38 cellular contexts compared by ENCODE assay signal in the genomic region with DNA sequence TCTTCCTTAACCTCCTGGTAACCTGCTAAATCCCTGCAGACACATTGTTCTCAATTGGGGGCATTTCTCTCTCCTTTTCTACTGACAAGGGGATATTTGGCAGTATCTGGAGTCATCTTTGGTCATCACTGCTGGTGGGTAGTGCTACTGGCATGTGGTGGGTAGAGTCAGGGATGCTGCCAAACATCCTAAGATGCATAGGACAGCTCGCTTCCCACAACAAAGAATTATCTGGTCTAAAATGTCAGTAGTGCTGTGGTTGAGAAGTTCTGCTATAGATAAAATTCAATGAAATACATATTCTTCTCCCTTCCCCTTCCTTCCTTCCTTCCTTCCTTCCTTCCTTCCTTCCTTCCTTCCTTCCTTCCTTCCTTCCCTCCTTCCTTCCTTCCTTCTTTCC.
"Had no signal": no experiment of that assay in that cellular context is flagged by ENCODE, and none has a peak within 500 bp of the region (broad histone marks: within the 10 kb centered on the region; RNA-seq: fewer than 3 reads in every experiment).

No MANE protein-coding gene starts in this region.

- H3K9me3 ChIP-seq: adrenal gland, ascending aorta, body of pancreas, breast epithelium had no signal

- H3K27ac Mint-ChIP-seq: activated naive CD4-positive, alpha-beta T cell treated with anti-CD3 and anti-CD28 coated beads for 36 hours; activated naive CD4-positive, alpha-beta T cell treated with anti-CD3 and anti-CD28 coated beads, Interleukin-2, amount 10 ng/mL, durations not matched to agents 7 days and 5 days; activated naive CD4-positive, alpha-beta T cell treated with anti-CD3 and anti-CD28 coated beads, Interleukin-2, amount 50 U/mL, for 24 hours; activated naive CD8-positive, alpha-beta T cell; activated naive CD8-positive, alpha-beta T cell treated with anti-CD3 and anti-CD28 coated beads for 36 hours; activated naive CD8-positive, alpha-beta T cell treated with anti-CD3 and anti-CD28 coated beads, Interleukin-2, amount 10 ng/mL, durations not matched to agents 7 days and 5 days; activated naive CD8-positive, alpha-beta T cell treated with anti-CD3 and anti-CD28 coated beads, Interleukin-2, amount 50 U/mL, for 24 hours; activated T-cell treated with anti-CD3 and anti-CD28 coated beads, Interleukin-2, amount 50 U/mL, for 24 hours; activated T-cell treated with anti-CD3 and anti-CD28 coated beads, Interleukin-2, amount 50 U/mL, for 72 hours; activated T-helper 1 cell treated with anti-CD3 and anti-CD28 coated beads, Interleukin-12 subunit alpha, Interleukin-12 subunit beta, Interleukin-2, Interleukin-4 antibody, amounts not matched to agents 30 ng/mL and 10 ng/mL and 1 ng/mL, durations not matched to agents 14 hours and 24 hours and 36 hours; activated T-helper 17 cell treated with anti-CD3 and anti-CD28 coated beads, Interleukin-2, amount 50 U/mL, for 72 hours; activated T-helper 2 cell treated with anti-CD3 and anti-CD28 coated beads, Interferon-gamma antibody, Interleukin-2, Interleukin-4, amounts not matched to agents 10 μg/mL and 5 μg/mL and 100 μg/mL, durations not matched to agents 14 hours and 24 hours and 36 hours; brain had no signal

- H3K4me3 Mint-ChIP-seq: activated naive CD4-positive, alpha-beta T cell treated with anti-CD3 and anti-CD28 coated beads for 36 hours; activated naive CD4-positive, alpha-beta T cell treated with anti-CD3 and anti-CD28 coated beads, Interleukin-2, amount 10 ng/mL, durations not matched to agents 7 days and 5 days; activated naive CD4-positive, alpha-beta T cell treated with anti-CD3 and anti-CD28 coated beads, Interleukin-2, amount 50 U/mL, for 24 hours; activated naive CD8-positive, alpha-beta T cell; activated naive CD8-positive, alpha-beta T cell treated with anti-CD3 and anti-CD28 coated beads for 36 hours; activated naive CD8-positive, alpha-beta T cell treated with anti-CD3 and anti-CD28 coated beads, Interleukin-2, amount 10 ng/mL, durations not matched to agents 7 days and 5 days; activated naive CD8-positive, alpha-beta T cell treated with anti-CD3 and anti-CD28 coated beads, Interleukin-2, amount 50 U/mL, for 24 hours; activated T-cell treated with anti-CD3 and anti-CD28 coated beads, Interleukin-2, amount 50 U/mL, for 24 hours; activated T-cell treated with anti-CD3 and anti-CD28 coated beads, Interleukin-2, amount 50 U/mL, for 4 hours; activated T-cell treated with anti-CD3 and anti-CD28 coated beads, Interleukin-2, amount 50 U/mL, for 72 hours; activated T-helper 1 cell treated with anti-CD3 and anti-CD28 coated beads, Interleukin-12 subunit alpha, Interleukin-12 subunit beta, Interleukin-2, Interleukin-4 antibody, amounts not matched to agents 30 ng/mL and 10 ng/mL and 1 ng/mL, durations not matched to agents 14 hours and 24 hours and 36 hours; activated T-helper 17 cell treated with anti-CD3 and anti-CD28 coated beads, Interleukin-2, amount 50 U/mL, for 72 hours; brain; central memory CD8-positive, alpha-beta T cell had no signal

- H3K27ac ChIP-seq: adrenal gland, ascending aorta, body of pancreas, brain microvascular endothelial cell, breast epithelium, cardiac muscle cell had no signal

- H3K36me3 Mint-ChIP-seq: activated naive CD4-positive, alpha-beta T cell treated with anti-CD3 and anti-CD28 coated beads, Interleukin-2, amount 10 ng/mL, durations not matched to agents 7 days and 5 days; activated naive CD4-positive, alpha-beta T cell treated with anti-CD3 and anti-CD28 coated beads, Interleukin-2, amount 50 U/mL, for 24 hours; activated naive CD4-positive, alpha-beta T cell treated with anti-CD3 and anti-CD28 coated beads, Interleukin-2, amount 50 U/mL, for 72 hours; activated naive CD8-positive, alpha-beta T cell; activated naive CD8-positive, alpha-beta T cell treated with anti-CD3 and anti-CD28 coated beads for 36 hours; activated naive CD8-positive, alpha-beta T cell treated with anti-CD3 and anti-CD28 coated beads, Interleukin-2, amount 10 ng/mL, durations not matched to agents 7 days and 5 days; brain had no signal

- H3K27me3 Mint-ChIP-seq: activated naive CD8-positive, alpha-beta T cell treated with anti-CD3 and anti-CD28 coated beads, Interleukin-2, amount 10 ng/mL, durations not matched to agents 7 days and 5 days had no signal

- H3K4me1 Mint-ChIP-seq: activated naive CD4-positive, alpha-beta T cell treated with anti-CD3 and anti-CD28 coated beads, Interleukin-2, amount 10 ng/mL, durations not matched to agents 7 days and 5 days; activated naive CD4-positive, alpha-beta T cell treated with anti-CD3 and anti-CD28 coated beads, Interleukin-2, amount 50 U/mL, for 24 hours; activated naive CD8-positive, alpha-beta T cell treated with anti-CD3 and anti-CD28 coated beads for 36 hours; activated naive CD8-positive, alpha-beta T cell treated with anti-CD3 and anti-CD28 coated beads, Interleukin-2, amount 10 ng/mL, durations not matched to agents 7 days and 5 days; activated naive CD8-positive, alpha-beta T cell treated with anti-CD3 and anti-CD28 coated beads, Interleukin-2, amount 50 U/mL, for 24 hours; activated T-helper 17 cell treated with anti-CD3 and anti-CD28 coated beads, Interleukin-2, amount 50 U/mL, for 72 hours; central memory CD8-positive, alpha-beta T cell had no signal

- H3K36me3 ChIP-seq: adrenal gland, ascending aorta, brain microvascular endothelial cell, breast epithelium, cardiac muscle cell had no signal

- DNase-seq: activated effector memory CD4-positive, alpha-beta T cell treated with anti-CD3 and anti-CD28 coated beads, Interleukin-2, amount 50 U/mL, for 16 hours; activated effector memory CD4-positive, alpha-beta T cell treated with Interleukin-2 at 50 U/mL for 16 hours; activated gamma-delta T cell; activated gamma-delta T cell treated with Interleukin-2 at 50 U/mL for 16 hours; activated naive CD4-positive, alpha-beta T cell; activated naive CD4-positive, alpha-beta T cell treated with anti-CD3 and anti-CD28 coated beads for 36 hours; activated naive CD4-positive, alpha-beta T cell treated with anti-CD3 and anti-CD28 coated beads, Interleukin-2, amount 10 ng/mL, durations not matched to agents 7 days and 5 days; activated naive CD4-positive, alpha-beta T cell treated with anti-CD3 and anti-CD28 coated beads, Interleukin-2, amount 50 U/mL, for 16 hours; activated naive CD4-positive, alpha-beta T cell treated with Interleukin-2 at 50 U/mL for 16 hours; activated naive CD8-positive, alpha-beta T cell treated with anti-CD3 and anti-CD28 coated beads for 36 hours; activated naive CD8-positive, alpha-beta T cell treated with anti-CD3 and anti-CD28 coated beads, Interleukin-2, amount 10 ng/mL, durations not matched to agents 7 days and 5 days; activated naive CD8-positive, alpha-beta T cell treated with anti-CD3 and anti-CD28 coated beads, Interleukin-2, amount 50 U/mL, for 24 hours; activated T-cell treated with anti-CD3 and anti-CD28 coated beads, Interleukin-2, amount 50 U/mL, for 1 hour; activated T-cell treated with anti-CD3 and anti-CD28 coated beads, Interleukin-2, amount 50 U/mL, for 24 hours; activated T-cell treated with anti-CD3 and anti-CD28 coated beads, Interleukin-2, amount 50 U/mL, for 4 hours; activated T-cell treated with anti-CD3 and anti-CD28 coated beads, Interleukin-2, amount 50 U/mL, for 48 hours; activated T-cell treated with anti-CD3 and anti-CD28 coated beads, Interleukin-2, amount 50 U/mL, for 72 hours; adrenal gland; amniotic stem cell; amygdala; anterior cingulate cortex; aorta; body of pancreas; brain microvascular endothelial cell; caudate nucleus; central memory CD4-positive, alpha-beta T cell; cerebellar nuclear complex had no signal

- H3K4me3 ChIP-seq: adrenal gland, ascending aorta, body of pancreas, breast epithelium, cardiac muscle cell had no signal

- H3K4me1 ChIP-seq: adrenal gland, ascending aorta, body of pancreas, breast epithelium had no signal

- H3K9me3 Mint-ChIP-seq: activated naive CD4-positive, alpha-beta T cell treated with anti-CD3 and anti-CD28 coated beads for 36 hours; activated naive CD4-positive, alpha-beta T cell treated with anti-CD3 and anti-CD28 coated beads, Interleukin-2, amount 10 ng/mL, durations not matched to agents 7 days and 5 days; activated naive CD4-positive, alpha-beta T cell treated with anti-CD3 and anti-CD28 coated beads, Interleukin-2, amount 50 U/mL, for 24 hours; activated naive CD4-positive, alpha-beta T cell treated with anti-CD3 and anti-CD28 coated beads, Interleukin-2, amount 50 U/mL, for 72 hours; activated naive CD8-positive, alpha-beta T cell treated with anti-CD3 and anti-CD28 coated beads for 36 hours; activated naive CD8-positive, alpha-beta T cell treated with anti-CD3 and anti-CD28 coated beads, Interleukin-2, amount 10 ng/mL, durations not matched to agents 7 days and 5 days; activated naive CD8-positive, alpha-beta T cell treated with anti-CD3 and anti-CD28 coated beads, Interleukin-2, amount 50 U/mL, for 24 hours; activated T-cell treated with anti-CD3 and anti-CD28 coated beads, Interleukin-2, amount 50 U/mL, for 24 hours; activated T-cell treated with anti-CD3 and anti-CD28 coated beads, Interleukin-2, amount 50 U/mL, for 4 hours; activated T-cell treated with anti-CD3 and anti-CD28 coated beads, Interleukin-2, amount 50 U/mL, for 72 hours; activated T-helper 1 cell treated with anti-CD3 and anti-CD28 coated beads, Interleukin-12 subunit alpha, Interleukin-12 subunit beta, Interleukin-2, Interleukin-4 antibody, amounts not matched to agents 30 ng/mL and 10 ng/mL and 1 ng/mL, durations not matched to agents 14 hours and 24 hours and 36 hours; activated T-helper 2 cell treated with anti-CD3 and anti-CD28 coated beads, Interferon-gamma antibody, Interleukin-2, Interleukin-4, amounts not matched to agents 10 μg/mL and 5 μg/mL and 100 μg/mL, durations not matched to agents 14 hours and 24 hours and 36 hours; brain; central memory CD8-positive, alpha-beta T cell had no signal
